ENCODE assay signal across 11 cellular contexts in genomic region chr18:56563568-56563967, GRCh38.
DNase-seq lines count a peak whose midpoint lies in the region; ATAC-seq and TF ChIP-seq lines count a peak whose summit lies in the region.
"Had no signal": no experiment of that assay in that cellular context is flagged by ENCODE, and none has a peak within 500 bp of the region (broad histone marks: within the 10 kb centered on the region; RNA-seq: fewer than 3 reads in every experiment).

No MANE protein-coding gene starts in this region.

- TF ChIP-seq CTCF in chondrocyte (IDR thresholded peaks at IDR 0.05): peak; percentile 59
- TF ChIP-seq CTCF in coronary artery (IDR thresholded peaks at IDR 0.05): no peak

- peaks cover 4% of the 10 kb centered on the region for H3K4me1 Mint-ChIP-seq in chondrocyte (ENCODE audit: low read depth)
- H3K4me1 Mint-ChIP-seq in stimulated activated effector memory CD8-positive, alpha-beta T cell treated with anti-CD3 and anti-CD28 coated beads, Interleukin-12 subunit alpha, Interleukin-12 subunit beta, amount 100 ng/mL, for 72 hours: no peaks in the 10 kb centered on the region

- intact Hi-C loops in Right ventricle myocardium superior (cut with DNase I) (no loop called here), Right ventricle myocardium inferior (cut with DNase I) (no loop called here)

- H3K4me3 ChIP-seq in coronary artery: no peak overlapping the region
- H3K4me3 ChIP-seq: spleen, thoracic aorta had no signal

- no peak overlapping the region for H3K27ac ChIP-seq in coronary artery
- H3K27ac ChIP-seq: thoracic aorta had no signal

- H3K27me3 Mint-ChIP-seq in chondrocyte (ENCODE audit: low read depth): no peaks in the 10 kb centered on the region

- ATAC-seq in Right ventricle myocardium superior (ENCODE audit: poor library complexity) (peak; percentile 45), Right ventricle myocardium inferior (no peak), HG03565 (IDR thresholded peaks at IDR 0.05; ENCODE audit: unreplicated experiment) (no peak)
- peak; percentile 45 for ATAC-seq in stimulated activated effector memory CD8-positive, alpha-beta T cell treated with anti-CD3 and anti-CD28 coated beads, Interleukin-12 subunit alpha, Interleukin-12 subunit beta, amount 100 ng/mL, for 72 hours

- no peak overlapping the region for H3K27ac Mint-ChIP-seq in chondrocyte (ENCODE audit: unreplicated experiment)
- H3K27ac Mint-ChIP-seq in stimulated activated effector memory CD8-positive, alpha-beta T cell treated with anti-CD3 and anti-CD28 coated beads, Interleukin-12 subunit alpha, Interleukin-12 subunit beta, amount 100 ng/mL, for 72 hours: no peak overlapping the region

- H3K9me3 Mint-ChIP-seq in chondrocyte (ENCODE audit: low read depth): no peaks in the 10 kb centered on the region
- no peaks in the 10 kb centered on the region for H3K9me3 Mint-ChIP-seq in stimulated activated effector memory CD8-positive, alpha-beta T cell treated with anti-CD3 and anti-CD28 coated beads, Interleukin-12 subunit alpha, Interleukin-12 subunit beta, amount 100 ng/mL, for 72 hours

- no peak for DNase-seq in Right ventricle myocardium superior
- DNase-seq in Right ventricle myocardium inferior (ENCODE audit: missing footprints): no peak
- DNase-seq in NAMALWA (ENCODE audit: low spot score): peak; percentile 55
- DNase-seq in chondrocyte (ENCODE audit: low spot score): no peak
- no peak for DNase-seq in stimulated activated effector memory CD8-positive, alpha-beta T cell treated with anti-CD3 and anti-CD28 coated beads, Interleukin-12 subunit alpha, Interleukin-12 subunit beta, amount 100 ng/mL, for 72 hours (ENCODE audit: low spot score in 2 of 2)
- DNase-seq in coronary artery (ENCODE audit: low spot score): no peak
- DNase-seq in hypothalamus (lab: John Stamatoyannopoulos, UW): no peak
- DNase-seq: left cardiac atrium, spleen had no signal

- H3K4me3 Mint-ChIP-seq in chondrocyte (ENCODE audit: unreplicated experiment): no peak overlapping the region
- H3K4me3 Mint-ChIP-seq in stimulated activated effector memory CD8-positive, alpha-beta T cell treated with anti-CD3 and anti-CD28 coated beads, Interleukin-12 subunit alpha, Interleukin-12 subunit beta, amount 100 ng/mL, for 72 hours: no peak overlapping the region

- H3K36me3 Mint-ChIP-seq in chondrocyte (ENCODE audit: low read depth): peaks cover 3% of the 10 kb centered on the region
- H3K36me3 Mint-ChIP-seq in stimulated activated effector memory CD8-positive, alpha-beta T cell treated with anti-CD3 and anti-CD28 coated beads, Interleukin-12 subunit alpha, Interleukin-12 subunit beta, amount 100 ng/mL, for 72 hours: no peaks in the 10 kb centered on the region

Comparison
In these comparisons a context has a peak if more than half of its experiments do, and no peak if none do; other contexts are left out.
1. ATAC-seq: peak in Right ventricle myocardium superior (single experiment) and stimulated activated effector memory CD8-positive, alpha-beta T cell treated with anti-CD3 and anti-CD28 coated beads, Interleukin-12 subunit alpha, Interleukin-12 subunit beta, amount 100 ng/mL, for 72 hours (single experiment); none in Right ventricle myocardium inferior (single experiment) and HG03565 (single experiment).